Comparison of ENCODE assay signal across 25 cellular contexts in genomic region chr2:47531378-47532042, GRCh38. TPM values are rescaled to one million over a fixed set of nuclear protein-coding genes. Genes with fewer than 3 reads are reported as not detected.
DNase-seq lines count a peak whose midpoint lies in the region; ATAC-seq, FAIRE-seq and TF ChIP-seq lines count a peak whose summit lies in the region.
"Had no signal": no experiment of that assay in that cellular context is flagged by ENCODE, and none has a peak within 500 bp of the region (broad histone marks: within the 10 kb centered on the region; RNA-seq: fewer than 3 reads in every experiment).

No MANE protein-coding gene starts in this region.

- no peaks in the 10 kb centered on the region for H3K79me1 ChIP-seq in neuronal stem cell (ENCODE audit: low read depth, low read length)

- no peak for TF ChIP-seq EP300 in K562 (IDR thresholded peaks at IDR 0.05; ENCODE audit: low read length)

- no peak overlapping the region for H2BK15ac ChIP-seq in neuronal stem cell (ENCODE audit: low read length)

- H3K9me3 ChIP-seq in right atrium auricular region (no peaks in the 10 kb centered on the region), K562 (replicated peaks; ENCODE audit: control insufficient read depth, insufficient read depth, low read depth, low read length) (no peaks in the 10 kb centered on the region), left ventricle myocardium inferior (replicated peaks) (no peaks in the 10 kb centered on the region), neuronal stem cell (replicated peaks in 1 of 2; ENCODE audit: control insufficient read depth in 2 of 2, insufficient read depth in 1 of 2, low read depth in 1 of 2, low read length in 2 of 2) (no peaks in the 10 kb centered on the region), adrenal gland (replicated peaks in 1 of 3) (no peaks in the 10 kb centered on the region)
- H3K9me3 ChIP-seq: HAP-1 had no signal

- H4K8ac ChIP-seq in neuronal stem cell (ENCODE audit: low read depth, low read length): no peak overlapping the region

- no peaks in the 10 kb centered on the region; the same call in none of the 2 replicates for H4K20me1 ChIP-seq in K562 (replicated peaks; ENCODE audit: control insufficient read depth, insufficient read depth, low read length)

- H3K36me3 ChIP-seq in right atrium auricular region (no peaks in the 10 kb centered on the region), K562 (ENCODE audit: control insufficient read depth, insufficient read depth, low read length) (no peaks in the 10 kb centered on the region), left ventricle myocardium inferior (no peaks in the 10 kb centered on the region), neuronal stem cell (replicated peaks in 1 of 2; ENCODE audit: control insufficient read depth in 2 of 2, insufficient read depth in 2 of 2, low read length in 2 of 2) (peaks cover 0 to 13% of the 10 kb centered on the region in 2 donors), adrenal gland (replicated peaks in 1 of 2) (no peaks in the 10 kb centered on the region)
- H3K36me3 ChIP-seq: HAP-1 had no signal

- no peak overlapping the region for H3K14ac ChIP-seq in neuronal stem cell (ENCODE audit: low read length)

- CTCF ChIA-PET in K562 (lab: Yijun Ruan, JAX; ENCODE audit: low intra/inter-chr PET ratio): interaction anchor here (0.7 kb wide), 1 partner anchor 10 kb away, joined by 3 read pairs; no protein-coding TSS in a partner anchor

- no peak overlapping the region for H4K91ac ChIP-seq in neuronal stem cell (ENCODE audit: low read depth, low read length, poor library complexity)

- H3K79me2 ChIP-seq in K562 (ENCODE audit: control insufficient read depth, insufficient read depth, low read length): no peaks in the 10 kb centered on the region

- TF ChIP-seq CTCF in right atrium auricular region (IDR thresholded peaks at IDR 0.05): no peak
- no peak for TF ChIP-seq CTCF in K562 (IDR thresholded peaks at IDR 0.05 in 2 of 3, conservative IDR thresholded peaks at IDR 0.05 in 1 of 3; ENCODE audit: insufficient read depth in 2 of 3, low read depth in 1 of 3, low read length in 3 of 3)
- TF ChIP-seq CTCF in left ventricle myocardium inferior (IDR thresholded peaks at IDR 0.05; ENCODE audit: borderline replicate concordance): no peak
- TF ChIP-seq CTCF in adrenal gland (IDR thresholded peaks at IDR 0.05): no peak

- 24% methylated on average over 5 of the region's 5 CpGs for WGBS in K562 (ENCODE audit: insufficient coverage, low coverage, missing lambda C conversion rate)
- no CpG with 5 or more reads among the region's 5 CpGs for WGBS in neuronal stem cell (ENCODE audit: extremely low coverage in 2 of 2, insufficient read length in 2 of 2, insufficient replicate concordance in 1 of 2), 2 donors
- 89 to 94% (median 92%) methylated on average over 5 of the region's 5 CpGs for WGBS in adrenal gland, 4 donors

- H3K9ac ChIP-seq in K562 (ENCODE audit: insufficient read depth in 1 of 2, low read depth in 2 of 2, low read length in 2 of 2) (no peak overlapping the region), neuronal stem cell (ENCODE audit: low read depth, low read length, poor library complexity) (no peak overlapping the region)

- H3K4me2 ChIP-seq in K562 (ENCODE audit: insufficient read depth, low read length) (no peak overlapping the region), neuronal stem cell (ENCODE audit: insufficient read depth, low read length, poor library complexity, severe bottlenecking) (no peak overlapping the region)
- H3K4me2 ChIP-seq: PC-9 had no signal

- in situ Hi-C loops in K562 (cut with MboI): no loop called here

- H3K23ac ChIP-seq in neuronal stem cell (ENCODE audit: low read depth, low read length, poor library complexity): no peak overlapping the region

- peak overlapping the region; percentile 10 for H2AK5ac ChIP-seq in neuronal stem cell (ENCODE audit: low read depth, low read length)

- no peak overlapping the region for H2BK120ac ChIP-seq in neuronal stem cell (ENCODE audit: low read depth, low read length)

- intact Hi-C loops in Right ventricle myocardium superior (cut with DNase I) (no loop called here), K562 (cut with micrococcal nuclease) (no loop called here), left ventricle myocardium inferior (cut with micrococcal nuclease) (no loop called here), adrenal gland (cut with DNase I) (no loop called here)

- no peak overlapping the region for H2BK12ac ChIP-seq in neuronal stem cell (ENCODE audit: low read length)

- no peak overlapping the region for H3K4ac ChIP-seq in neuronal stem cell (ENCODE audit: low read length)

- DNase-seq in Right ventricle myocardium superior: no peak
- no peak for DNase-seq in right atrium auricular region (ENCODE audit: low spot score)
- peak in 1 of 4 experiments; percentile 29 for DNase-seq in K562 (ENCODE audit: extremely low read depth in 1 of 4, low spot score in 3 of 4)
- DNase-seq in left ventricle myocardium inferior: no peak
- DNase-seq in neuronal stem cell (ENCODE audit: low spot score): no peak
- DNase-seq in DMS153 treated with DMSO at 0.1 percent for 48 hours (lab: John Stamatoyannopoulos, UW; ENCODE audit: unreplicated experiment): no peak
- DNase-seq in adrenal gland: no peak
- DNase-seq: Calu3, GOT3, HFFc6, KG1, MM.1S, NCI-H1694, NCI-H2029 treated with DMSO at 0.1 percent for 48 hours, NCI-H446 treated with DMSO at 0.1 percent for 48 hours, NCI-H526, NCI-H82, PC-9, SHP77 had no signal

- H3K27ac ChIP-seq in right atrium auricular region: no peak overlapping the region
- H3K27ac ChIP-seq in K562 (ENCODE audit: extremely low read depth, low read depth, low read length): no peak overlapping the region
- peak overlapping the region; percentile 38 for H3K27ac ChIP-seq in left ventricle myocardium inferior (replicated peaks)
- H3K27ac ChIP-seq in neuronal stem cell (replicated peaks; ENCODE audit: low read length): no peak overlapping the region
- no peak overlapping the region for H3K27ac ChIP-seq in adrenal gland
- H3K27ac ChIP-seq: PC-9 had no signal

- peak; percentile 29 for FAIRE-seq in K562 (lab: Jason Lieb, UNC)

- no peaks in the 10 kb centered on the region for H3K27me3 ChIP-seq in right atrium auricular region
- peaks cover 14 to 55% of the 10 kb centered on the region in 2 experiments; a peak in 3 of 5 replicates for H3K27me3 ChIP-seq in K562 (ENCODE audit: control insufficient read depth in 2 of 2, insufficient read depth in 2 of 2, low read length in 2 of 2)
- no peaks in the 10 kb centered on the region for H3K27me3 ChIP-seq in left ventricle myocardium inferior (ENCODE audit: low read depth)
- H3K27me3 ChIP-seq in neuronal stem cell (ENCODE audit: control insufficient read depth in 3 of 3, insufficient read depth in 3 of 3, low read depth in 1 of 3, low read length in 3 of 3): no peaks in the 10 kb centered on the region
- no peaks in the 10 kb centered on the region for H3K27me3 ChIP-seq in adrenal gland

- no peak overlapping the region for H3K4me3 ChIP-seq in right atrium auricular region
- no peak overlapping the region for H3K4me3 ChIP-seq in K562
- H3K4me3 ChIP-seq in left ventricle myocardium inferior: no peak overlapping the region
- H3K4me3 ChIP-seq in neuronal stem cell (ENCODE audit: low read length in 2 of 2): no peak overlapping the region
- no peak overlapping the region for H3K4me3 ChIP-seq in adrenal gland
- H3K4me3 ChIP-seq: HAP-1, PC-9 had no signal

- peak overlapping the region; percentile 15 for H3K18ac ChIP-seq in neuronal stem cell (ENCODE audit: low read length)

- no peaks in the 10 kb centered on the region for H3K9me1 ChIP-seq in K562 (ENCODE audit: control insufficient read depth, insufficient read depth, low read length)

- peak; percentile 83 for ATAC-seq in Right ventricle myocardium superior (ENCODE audit: poor library complexity)
- ATAC-seq in K562: peak; percentile 42; the same call in 2 of the 3 replicates
- no peak for ATAC-seq in GM21360 (IDR thresholded peaks at IDR 0.05; ENCODE audit: unreplicated experiment)

- H2BK5ac ChIP-seq in neuronal stem cell (ENCODE audit: low read length): no peak overlapping the region

- no peak; a peak in 1 of 4 replicates for TF ChIP-seq RAD21 in K562 (CRISPR knock-in tag; conservative IDR thresholded peaks at IDR 0.05 in 1 of 2, IDR thresholded peaks at IDR 0.05 in 1 of 2)

- H3K4me1 ChIP-seq in right atrium auricular region (peaks cover 0 to 6% of the 10 kb centered on the region in 2 donors), K562 (replicated peaks in 1 of 2; ENCODE audit: control insufficient read depth in 2 of 2, insufficient read depth in 2 of 2, low read length in 2 of 2) (peaks cover 2 to 4% of the 10 kb centered on the region in 2 experiments; a peak in 3 of 5 replicates), left ventricle myocardium inferior (peaks cover 25% of the 10 kb centered on the region), neuronal stem cell (ENCODE audit: control insufficient read depth in 2 of 2, insufficient read depth in 1 of 2, low read depth in 1 of 2, low read length in 2 of 2) (peaks cover 7 to 26% of the 10 kb centered on the region in 2 donors), adrenal gland (replicated peaks in 1 of 2) (peaks cover 0 to 18% of the 10 kb centered on the region in 2 donors)
- H3K4me1 ChIP-seq: HAP-1 had no signal

- POLR2A ChIA-PET in K562 (lab: Yijun Ruan, JAX): no interaction called here

- no TSS peak for BruUV-seq in K562 (replicated peaks; lab: Mats Ljungman, UMichigan)

- TF ChIP-seq POLR2A in K562 (conservative IDR thresholded peaks at IDR 0.05) (no peak), adrenal gland (IDR thresholded peaks at IDR 0.05) (no peak)

- H2AFZ ChIP-seq in K562 (ENCODE audit: low read depth, low read length) (no peak overlapping the region), neuronal stem cell (ENCODE audit: low read length) (no peak overlapping the region)
- H2AFZ ChIP-seq: PC-9 had no signal

RNA-seq across cellular contexts. Expression of gene KCNK12, which starts 39.3 kb away (rescaled TPM):
- total RNA-seq in Right ventricle myocardium superior: 0.13 TPM
- total RNA-seq in right atrium auricular region: not detected
- not detected in 2 replicates for total RNA-seq in K562 (2011; cell fraction: chromatin; rRNA removed; ENCODE audit: low replicate concordance)
- total RNA-seq in K562 (2011; cell fraction: nucleolus; rRNA removed): under 0.01 TPM in 1 of 2 replicates, not detected in the other
- 0.15 TPM in 1 of 2 replicates, not detected in the other for total RNA-seq in K562 (2011; cell fraction: nucleoplasm; rRNA removed)
- not detected in 2 replicates for total RNA-seq in K562 (2014; rRNA removed)
- not detected in 2 replicates for total RNA-seq in K562 (2014; rRNA removed; fragmentation: Illumina TruSeq; extraction: Trizol)
- total RNA-seq in K562 (2015; rRNA removed; fragmentation: Illumina TruSeq; extraction: Trizol): not detected in 2 replicates
- not detected in 2 replicates for total RNA-seq in K562 (2021)
- polyA plus RNA-seq in K562 (2011; rRNA removed): not detected in 2 replicates
- polyA plus RNA-seq in K562 (2011; cell fraction: cytosol; rRNA removed): not detected in 2 replicates
- polyA plus RNA-seq in K562 (2011; cell fraction: nucleus; rRNA removed): not detected in 2 replicates
- 0.13 and 0.22 TPM in 2 replicates for polyA plus RNA-seq in K562 (2012)
- not detected in 2 replicates for polyA plus RNA-seq in K562 (2014; fragmentation: Illumina TruSeq; extraction: Trizol)
- under 1 TPM in 1 of 2 experiments, not detected in 1; 0.04 TPM for polyA plus RNA-seq in K562 (2014; fragmentation: Nextera tagmentation; extraction: Ambion mirVana)
- not detected in 2 replicates for polyA plus RNA-seq in K562 (2014; rRNA removed)
- not detected in 2 replicates for polyA minus RNA-seq in K562 (2011; rRNA and poly(A)+ RNA removed)
- not detected in 2 replicates for polyA minus RNA-seq in K562 (2011; cell fraction: cytosol; rRNA and poly(A)+ RNA removed)
- polyA minus RNA-seq in K562 (2011; cell fraction: nucleus; rRNA and poly(A)+ RNA removed): under 0.01 and 0.11 TPM in 2 replicates
- total RNA-seq in left ventricle myocardium inferior: 0.16 TPM
- 7.9 TPM for polyA plus RNA-seq in neuronal stem cell (2013, experiment 1 of 2)
- polyA plus RNA-seq in neuronal stem cell (2013, experiment 2 of 2): 7.8 TPM
- total RNA-seq in adrenal gland: 1 to 10 TPM in 1 of 8 donors, under 1 TPM in 5, not detected in 2; 0.04 to 1.9 (median 0.21) TPM
- under 1 TPM; 0.20 to 0.32 (median 0.30) TPM for polyA plus RNA-seq in adrenal gland
- total RNA-seq: A172, Calu3, PC-9, RPMI7951, SK-MEL-5 had no signal
- polyA plus RNA-seq: BJ had no signal
